In genomic region chrX:17038681-17039161, GRCh38 we compare ENCODE assay signal across 12 cellular contexts.
DNase-seq lines count a peak whose midpoint lies in the region; ATAC-seq and TF ChIP-seq lines count a peak whose summit lies in the region.
"Had no signal": no experiment of that assay in that cellular context is flagged by ENCODE, and none has a peak within 500 bp of the region (broad histone marks: within the 10 kb centered on the region; RNA-seq: fewer than 3 reads in every experiment).

No MANE protein-coding gene starts in this region.

- H3K27me3 ChIP-seq in body of pancreas, result no peaks in the 10 kb centered on the region
- H3K27me3 ChIP-seq in uterus, result no peaks in the 10 kb centered on the region
- no peaks in the 10 kb centered on the region for H3K27me3 ChIP-seq in suprapubic skin

- TF ChIP-seq CTCF in body of pancreas (IDR thresholded peaks at IDR 0.05), result no peak
- TF ChIP-seq CTCF in uterus (IDR thresholded peaks at IDR 0.05), result no peak
- no peak for TF ChIP-seq CTCF in suprapubic skin (IDR thresholded peaks at IDR 0.05)

- H3K9me3 ChIP-seq in body of pancreas (no peaks in the 10 kb centered on the region), uterus (no peaks in the 10 kb centered on the region), suprapubic skin (no peaks in the 10 kb centered on the region)

- DNase-seq in Right ventricle myocardium inferior (ENCODE audit: missing footprints), result no peak
- no peak for DNase-seq in cardiac septum (ENCODE audit: low spot score)
- peak in 1 of 4 donors; percentile 7 for DNase-seq in body of pancreas
- DNase-seq in left colon, result peak in 1 of 2 donors; percentile 27
- DNase-seq in uterus, result peak; percentile 59 to 74
- DNase-seq in middle frontal gyrus (ENCODE audit: extremely low spot score, low spot score), result no peak
- DNase-seq in suprapubic skin (ENCODE audit: low spot score in 2 of 2), result no peak
- no peak for DNase-seq in NCI-H1930 (lab: John Stamatoyannopoulos, UW)
- DNase-seq: DMS153; IMR-90; stimulated activated naive CD4-positive, alpha-beta T cell had no signal

- 81% methylated on average over 7 of the region's 7 CpGs for WGBS in body of pancreas, 2 donors
- 51% methylated on average over 6 of the region's 7 CpGs for WGBS in suprapubic skin

- H3K36me3 ChIP-seq in body of pancreas (replicated peaks in 1 of 2; ENCODE audit: insufficient read depth in 1 of 2, low read depth in 2 of 2), result no peaks in the 10 kb centered on the region
- no peaks in the 10 kb centered on the region for H3K36me3 ChIP-seq in uterus
- H3K36me3 ChIP-seq in suprapubic skin, result no peaks in the 10 kb centered on the region

- H3K27ac ChIP-seq in body of pancreas, result no peak overlapping the region
- H3K27ac ChIP-seq in uterus, result peak overlapping the region; percentile 57 to 72
- no peak overlapping the region for H3K27ac ChIP-seq in suprapubic skin
- H3K27ac ChIP-seq: epithelial cell of prostate had no signal

- no peak overlapping the region for H3K4me3 ChIP-seq in body of pancreas
- no peak overlapping the region for H3K4me3 ChIP-seq in uterus
- H3K4me3 ChIP-seq in suprapubic skin, result no peak overlapping the region

- TF ChIP-seq POLR2A in body of pancreas (IDR thresholded peaks at IDR 0.05) (no peak), uterus (IDR thresholded peaks at IDR 0.05) (no peak), suprapubic skin (IDR thresholded peaks at IDR 0.05) (no peak)

- intact Hi-C loops in Right ventricle myocardium inferior (cut with DNase I) (no loop called here), cardiac septum (cut with DNase I) (no loop called here), body of pancreas (cut with DNase I) (no loop called here), left colon (cut with DNase I, micrococcal nuclease) (no loop called here), uterus (cut with DNase I; ENCODE audit: low total_unique reads) (no loop called here)

- H3K4me1 ChIP-seq in body of pancreas, result no peaks in the 10 kb centered on the region
- H3K4me1 ChIP-seq in uterus, result no peaks in the 10 kb centered on the region
- H3K4me1 ChIP-seq in suprapubic skin, result no peaks in the 10 kb centered on the region

- ATAC-seq in Right ventricle myocardium inferior (peak; percentile 56), body of pancreas (peak; percentile 21), left colon (peak; percentile 22)

- TF ChIP-seq EP300 in suprapubic skin (IDR thresholded peaks at IDR 0.05), result no peak

Comparison
In these comparisons a context has a peak if more than half of its experiments do, and no peak if none do; other contexts are left out.
1. DNase-seq: peak in uterus (2 of 2); none in Right ventricle myocardium inferior (single experiment), cardiac septum (single experiment), middle frontal gyrus (single experiment), suprapubic skin (0 of 2) and NCI-H1930 (0 of 2).
2. H3K27ac ChIP-seq: peak in uterus (2 of 2); none in body of pancreas (0 of 4) and suprapubic skin (single experiment).
3. Peak in every context shown above with its lines, with median percentiles within 50 percentile points of each other: ATAC-seq.